Comparison of ENCODE assay signal across 8 cellular contexts in genomic region chr15:70095387-70096214, GRCh38. TPM values are rescaled to one million over a fixed set of nuclear protein-coding genes. Genes with fewer than 3 reads are reported as not detected.
DNase-seq lines count a peak whose midpoint lies in the region; ATAC-seq, FAIRE-seq and TF ChIP-seq lines count a peak whose summit lies in the region.

No MANE protein-coding gene starts in this region.

- H3K27ac ChIP-seq in A549 (peak overlapping the region; percentile 73 to 82; a peak in 5 of 6 replicates), VCaP (peak overlapping the region; percentile 98), coronary artery (peak overlapping the region; percentile 89 to 97)

- no peaks in the 10 kb centered on the region for H3K27me3 Mint-ChIP-seq in mesothelial cell of epicardium (ENCODE audit: low read depth)
- H3K27me3 Mint-ChIP-seq in stimulated activated naive CD8-positive, alpha-beta T cell treated with anti-CD3 and anti-CD28 coated beads, Interleukin-15, amount 100 ng/mL, for 72 hours: peaks cover 3% of the 10 kb centered on the region

- TF ChIP-seq CTCF in A549 (IDR thresholded peaks at IDR 0.05): no peak
- peak; percentile 22; the same call in 1 of the 2 replicates for TF ChIP-seq CTCF in VCaP (conservative IDR thresholded peaks at IDR 0.05)
- TF ChIP-seq CTCF in coronary artery (IDR thresholded peaks at IDR 0.05): no peak
- no peak for TF ChIP-seq CTCF in mesothelial cell of epicardium (IDR thresholded peaks at IDR 0.05; ENCODE audit: unreplicated experiment)

- TF ChIP-seq RAD21 in A549 (conservative IDR thresholded peaks at IDR 0.05 in 1 of 2, IDR thresholded peaks at IDR 0.05 in 1 of 2): no peak

- peaks cover 56% of the 10 kb centered on the region for H3K4me1 Mint-ChIP-seq in mesothelial cell of epicardium
- peaks cover 63% of the 10 kb centered on the region for H3K4me1 Mint-ChIP-seq in stimulated activated naive CD8-positive, alpha-beta T cell treated with anti-CD3 and anti-CD28 coated beads, Interleukin-15, amount 100 ng/mL, for 72 hours

- FAIRE-seq in A549 (lab: Jason Lieb, UNC): no peak

- POLR2A ChIA-PET in A549 (lab: Yijun Ruan, JAX): interaction anchor here (2.5 kb wide), 1 partner anchor 371 kb away, joined by 6 read pairs; no protein-coding TSS in a partner anchor

- H3K36me3 Mint-ChIP-seq in mesothelial cell of epicardium: peaks cover 4% of the 10 kb centered on the region

- H3K4me3 ChIP-seq in A549 (peak overlapping the region; percentile 72), HAP-1 (peak overlapping the region; percentile 85), coronary artery (peak overlapping the region; percentile 94)

- H3K27me3 ChIP-seq in HAP-1 (ENCODE audit: low read depth): no peaks in the 10 kb centered on the region

- WGBS in A549 (ENCODE audit: missing lambda C conversion rate): 56% methylated on average over 44 of the region's 67 CpGs

- DNase-seq in A549 (ENCODE audit: low read depth in 1 of 2, low spot score in 1 of 2): no peak
- peak; percentile 76 to 85 for DNase-seq in HAP-1 (ENCODE audit: low spot score in 2 of 2)
- no peak for DNase-seq in coronary artery (ENCODE audit: low spot score)
- DNase-seq in mesothelial cell of epicardium (ENCODE audit: low spot score in 2 of 2, unreplicated experiment in 2 of 2): peak in 1 of 2 experiments; percentile 60
- peak; percentile 69 to 72 for DNase-seq in stimulated activated naive CD8-positive, alpha-beta T cell treated with anti-CD3 and anti-CD28 coated beads, Interleukin-15, amount 100 ng/mL, for 72 hours
- no peak for DNase-seq in ACHN
- no peak for DNase-seq in NCI-H345 (lab: John Stamatoyannopoulos, UW)

- H3K36me3 ChIP-seq in HAP-1 (replicated peaks): peaks cover 48% of the 10 kb centered on the region

- H3K4me2 ChIP-seq in A549: peak overlapping the region; percentile 99

- peak overlapping the region; percentile 82 for H3K27ac Mint-ChIP-seq in mesothelial cell of epicardium
- peak overlapping the region; percentile 95 to 97 for H3K27ac Mint-ChIP-seq in stimulated activated naive CD8-positive, alpha-beta T cell treated with anti-CD3 and anti-CD28 coated beads, Interleukin-15, amount 100 ng/mL, for 72 hours

- CTCF ChIA-PET in A549 (lab: Yijun Ruan, JAX): interaction anchor here (0.5 to 3.7 kb wide), 6 partner anchors 15 to 617 kb away, joined by 3 to 35 read pairs (median 3); no protein-coding TSS in a partner anchor

- H3K9me3 ChIP-seq in A549 (no peaks in the 10 kb centered on the region), HAP-1 (no peaks in the 10 kb centered on the region)

- TF ChIP-seq POLR2A in A549 (IDR thresholded peaks at IDR 0.05; ENCODE audit: low read length): no peak

- H3K9me3 Mint-ChIP-seq in mesothelial cell of epicardium: no peaks in the 10 kb centered on the region
- H3K9me3 Mint-ChIP-seq in stimulated activated naive CD8-positive, alpha-beta T cell treated with anti-CD3 and anti-CD28 coated beads, Interleukin-15, amount 100 ng/mL, for 72 hours: no peaks in the 10 kb centered on the region

- in situ Hi-C loops in HAP-1 (cut with MboI; ENCODE audit: low sequenced_read_pairs) (no loop called here), ACHN (cut with HindIII; ENCODE audit: low pct_ligation_motif_present, low pct_unique_long_range_greater_than_20kb, low sequenced_read_pairs) (no loop called here)

- H3K4me1 ChIP-seq in A549: peaks cover 29% of the 10 kb centered on the region
- H3K4me1 ChIP-seq in HAP-1: peaks cover 43% of the 10 kb centered on the region

- peak overlapping the region; percentile 99 for H3K4me3 Mint-ChIP-seq in mesothelial cell of epicardium
- H3K4me3 Mint-ChIP-seq in stimulated activated naive CD8-positive, alpha-beta T cell treated with anti-CD3 and anti-CD28 coated beads, Interleukin-15, amount 100 ng/mL, for 72 hours: peak overlapping the region; percentile 84 to 97

- TF ChIP-seq EP300 in A549 (IDR thresholded peaks at IDR 0.05): no peak

- ATAC-seq in A549: no peak
- peak; percentile 24 for ATAC-seq in stimulated activated naive CD8-positive, alpha-beta T cell treated with anti-CD3 and anti-CD28 coated beads, Interleukin-15, amount 100 ng/mL, for 72 hours

TF ChIP-seq in A549, 52 proteins besides CTCF, POLR2A, EP300 and RAD21:
- TF ChIP-seq NPAS2 (CRISPR knock-in tag; IDR thresholded peaks at IDR 0.05; ENCODE audit: borderline replicate concordance) (no peak), RNF2 (IDR thresholded peaks at IDR 0.05; ENCODE audit: borderline replicate concordance, low read depth) (no peak), TP53 (CRISPR knock-in tag; IDR thresholded peaks at IDR 0.05) (no peak), RARB (CRISPR knock-in tag; IDR thresholded peaks at IDR 0.05) (no peak), FOSL2 (IDR thresholded peaks at IDR 0.05) (no peak), FOSL2 (CRISPR knock-in tag; IDR thresholded peaks at IDR 0.05) (no peak)

RNA-seq across cellular contexts. Expression of gene TLE3, which starts 2.1 kb away (rescaled TPM):
- polyA plus RNA-seq in A549 (2011; rRNA removed) (4.6 and 6.6 TPM in 2 replicates), A549 (2017; fragmentation: RNase III; extraction: RNeasy Plus Mini Kit Qiagen cat#74134 plus additional on column Dnase treatment) (5.3 to 5.7 TPM (median 5.5 TPM) in 3 replicates)
- 6.7 and 9.5 TPM in 2 replicates for polyA plus RNA-seq in A549 (2012; cell fraction: cytosol; rRNA removed)
- 17.4 and 28.4 TPM in 2 replicates for polyA plus RNA-seq in A549 (2012; cell fraction: nucleus; rRNA removed)
- 11.0 and 13.6 TPM in 2 replicates for polyA minus RNA-seq in A549 (2011; rRNA and poly(A)+ RNA removed)
- 147 to 165 TPM (median 156 TPM) in 3 replicates for total RNA-seq in mesothelial cell of epicardium

Comparison
In these comparisons a context has a peak if more than half of its experiments do, and no peak if none do; other contexts are left out.
1. DNase-seq: peak in HAP-1 (2 of 2) and stimulated activated naive CD8-positive, alpha-beta T cell treated with anti-CD3 and anti-CD28 coated beads, Interleukin-15, amount 100 ng/mL, for 72 hours (2 of 2); none in A549 (0 of 2), coronary artery (single experiment), ACHN (single experiment) and NCI-H345 (single experiment).
2. Peak in every context shown above with its lines, with median percentiles within 50 percentile points of each other: H3K27ac ChIP-seq and H3K4me3 ChIP-seq.